In genomic region chr11:13277719-13278619, GRCh38 we compare ENCODE assay signal across 8 cellular contexts. TPM values are rescaled to one million over a fixed set of nuclear protein-coding genes. Genes with fewer than 3 reads are reported as not detected.
DNase-seq lines count a peak whose midpoint lies in the region; ATAC-seq and TF ChIP-seq lines count a peak whose summit lies in the region.

Gene BMAL1, plus strand, starts transcription at chr11:13277790. Its CDS starts 76,519 bp downstream, at chr11:13354309.

- peak within 1 kb of the TSS; percentile 32 for H3K9ac ChIP-seq in NT2/D1 (ENCODE audit: insufficient read length, low read depth)

- WGBS in transverse colon (ENCODE audit: low coverage in 1 of 2), 2 donors: 5% methylated on average over 75 of the region's 101 CpGs; no CpG with 5 or more reads in 1 of the 2 donors

- peak within 1 kb of the TSS; percentile 91 to 97 (median 92) for H3K27ac ChIP-seq in transverse colon

- no peaks in the 10 kb centered on the region for H3K9me3 Mint-ChIP-seq in HFFc6
- H3K9me3 Mint-ChIP-seq in activated T-helper 1 cell treated with anti-CD3 and anti-CD28 coated beads, Interleukin-12 subunit alpha, Interleukin-12 subunit beta, Interleukin-2, Interleukin-4 antibody, amounts not matched to agents 30 ng/mL and 10 ng/mL and 1 ng/mL, durations not matched to agents 14 hours and 24 hours and 36 hours: no peaks in the 10 kb centered on the region

- peak; percentile 4 for ATAC-seq in GM18508 (IDR thresholded peaks at IDR 0.05; ENCODE audit: insufficient read depth, unreplicated experiment)

- peaks cover 63% of the 10 kb centered on the region for H3K27me3 ChIP-seq in NT2/D1 (ENCODE audit: insufficient read depth, insufficient read length)
- peaks cover 18% of the 10 kb centered on the region for H3K27me3 ChIP-seq in transverse colon

- peak within 1 kb of the TSS; percentile 80 for H3K27ac Mint-ChIP-seq in HFFc6
- H3K27ac Mint-ChIP-seq in activated T-helper 1 cell treated with anti-CD3 and anti-CD28 coated beads, Interleukin-12 subunit alpha, Interleukin-12 subunit beta, Interleukin-2, Interleukin-4 antibody, amounts not matched to agents 30 ng/mL and 10 ng/mL and 1 ng/mL, durations not matched to agents 14 hours and 24 hours and 36 hours: peak within 1 kb of the TSS; percentile 80

- in situ Hi-C loops in transverse colon (cut with MboI; ENCODE audit: low pct_ligation_motif_present in 1 of 4, low pct_unique_long_range_greater_than_20kb in 1 of 4, low sequenced_read_pairs in 3 of 4): no loop called here

- peak within 1 kb of the TSS; percentile 96 for H3K4me3 Mint-ChIP-seq in HFFc6
- H3K4me3 Mint-ChIP-seq in activated T-helper 1 cell treated with anti-CD3 and anti-CD28 coated beads, Interleukin-12 subunit alpha, Interleukin-12 subunit beta, Interleukin-2, Interleukin-4 antibody, amounts not matched to agents 30 ng/mL and 10 ng/mL and 1 ng/mL, durations not matched to agents 14 hours and 24 hours and 36 hours: peak within 1 kb of the TSS; percentile 98

- no peak for DNase-seq in HFFc6
- DNase-seq in NT2/D1 (ENCODE audit: low read depth, low spot score): no peak
- DNase-seq in activated T-helper 1 cell treated with anti-CD3 and anti-CD28 coated beads, Interleukin-12 subunit alpha, Interleukin-12 subunit beta, Interleukin-2, Interleukin-4 antibody, amounts not matched to agents 30 ng/mL and 10 ng/mL and 1 ng/mL, durations not matched to agents 14 hours and 24 hours and 36 hours (ENCODE audit: low spot score): peak; percentile 48
- DNase-seq in fibroblast of the aortic adventitia (ENCODE audit: low read depth): peak; percentile 14
- peak in 32 of 56 donors; percentile 9 to 61 (median 44) for DNase-seq in nucleus accumbens (lab: John Stamatoyannopoulos, UW)
- peak; percentile 69 for DNase-seq in transverse colon
- DNase-seq in D341Med (ENCODE audit: low spot score): no peak

- TF ChIP-seq EP300 in transverse colon (IDR thresholded peaks at IDR 0.05; ENCODE audit: low read depth): no peak

- intact Hi-C loops in activated T-helper 1 cell treated with anti-CD3 and anti-CD28 coated beads, Interleukin-12 subunit alpha, Interleukin-12 subunit beta, Interleukin-2, Interleukin-4 antibody, amounts not matched to agents 30 ng/mL and 10 ng/mL and 1 ng/mL, durations not matched to agents 14 hours and 24 hours and 36 hours (cut with micrococcal nuclease): loop anchor here (1.0 to 10.0 kb wide), 8 partner anchors 9 to 1433 kb away; partner anchors contain the start of genes BTBD10, FAR1, RRAS2 and USP47
- intact Hi-C loops in transverse colon (cut with DNase I; ENCODE audit: low total_unique reads): no loop called here

- H3K4me1 Mint-ChIP-seq in HFFc6 (ENCODE audit: low read depth): peaks cover 49% of the 10 kb centered on the region
- H3K4me1 Mint-ChIP-seq in activated T-helper 1 cell treated with anti-CD3 and anti-CD28 coated beads, Interleukin-12 subunit alpha, Interleukin-12 subunit beta, Interleukin-2, Interleukin-4 antibody, amounts not matched to agents 30 ng/mL and 10 ng/mL and 1 ng/mL, durations not matched to agents 14 hours and 24 hours and 36 hours (ENCODE audit: low read depth): peaks cover 61% of the 10 kb centered on the region

- H3K36me3 ChIP-seq in NT2/D1 (ENCODE audit: insufficient read depth, insufficient read length, low read length): no peaks in the 10 kb centered on the region
- H3K36me3 ChIP-seq in transverse colon: no peaks in the 10 kb centered on the region

- peaks cover 9% of the 10 kb centered on the region for H3K27me3 Mint-ChIP-seq in HFFc6 (ENCODE audit: insufficient read depth)
- peaks cover 39% of the 10 kb centered on the region for H3K27me3 Mint-ChIP-seq in activated T-helper 1 cell treated with anti-CD3 and anti-CD28 coated beads, Interleukin-12 subunit alpha, Interleukin-12 subunit beta, Interleukin-2, Interleukin-4 antibody, amounts not matched to agents 30 ng/mL and 10 ng/mL and 1 ng/mL, durations not matched to agents 14 hours and 24 hours and 36 hours (ENCODE audit: insufficient read depth)

- H3K4me1 ChIP-seq in NT2/D1 (ENCODE audit: insufficient read depth, insufficient read length) (peaks cover 2% of the 10 kb centered on the region), transverse colon (peaks cover 4 to 28% (median 18%) of the 10 kb centered on the region in 4 donors)

- H3K9me3 ChIP-seq in NT2/D1 (ENCODE audit: insufficient read depth, low read length): no peaks in the 10 kb centered on the region
- H3K9me3 ChIP-seq in transverse colon: no peaks in the 10 kb centered on the region

- TF ChIP-seq CTCF in HFFc6 (IDR thresholded peaks at IDR 0.05) (no peak), fibroblast of the aortic adventitia (IDR thresholded peaks at IDR 0.05; ENCODE audit: insufficient read depth, low read length) (no peak), transverse colon (IDR thresholded peaks at IDR 0.05) (no peak)

- H3K4me3 ChIP-seq in NT2/D1 (ENCODE audit: insufficient read length, low read depth) (peak within 1 kb of the TSS; percentile 58), fibroblast of the aortic adventitia (ENCODE audit: low read depth, low read length) (peak within 1 kb of the TSS; percentile 87), transverse colon (peak within 1 kb of the TSS; percentile 80 to 98 (median 93))

- TF ChIP-seq POLR2A in transverse colon (IDR thresholded peaks at IDR 0.05): no peak

- no peaks in the 10 kb centered on the region for H3K36me3 Mint-ChIP-seq in HFFc6 (ENCODE audit: low read depth)
- H3K36me3 Mint-ChIP-seq in activated T-helper 1 cell treated with anti-CD3 and anti-CD28 coated beads, Interleukin-12 subunit alpha, Interleukin-12 subunit beta, Interleukin-2, Interleukin-4 antibody, amounts not matched to agents 30 ng/mL and 10 ng/mL and 1 ng/mL, durations not matched to agents 14 hours and 24 hours and 36 hours (ENCODE audit: low read depth): peaks cover 8% of the 10 kb centered on the region

RNA-seq across cellular contexts. Expression of gene BMAL1, which starts in this region (rescaled TPM):
- 10 to 100 TPM in 1 of 6 experiments, 1 to 10 TPM in 5; 6.9 to 10.4 (median 7.5) TPM for total RNA-seq in HFFc6 (2021; fragmentation: NEBNext Ultra II Directional; extraction: Animal tissue kit (Norgen Biotek cat#: 25700))
- total RNA-seq in activated T-helper 1 cell treated with anti-CD3 and anti-CD28 coated beads, Interleukin-12 subunit alpha, Interleukin-12 subunit beta, Interleukin-2, Interleukin-4 antibody, amounts not matched to agents 30 ng/mL and 10 ng/mL and 1 ng/mL, durations not matched to agents 14 hours and 24 hours and 36 hours: 33.6 and 33.7 TPM in 2 replicates
- total RNA-seq in fibroblast of the aortic adventitia (ENCODE audit: low replicate concordance) (5.5 and 6.1 TPM in 2 replicates), transverse colon (10 to 100 TPM; 20.7 to 48.6 (median 30.8) TPM)

Comparison
In these comparisons a context has a peak if more than half of its experiments do, and no peak if none do; other contexts are left out.
1. DNase-seq: peak in activated T-helper 1 cell treated with anti-CD3 and anti-CD28 coated beads, Interleukin-12 subunit alpha, Interleukin-12 subunit beta, Interleukin-2, Interleukin-4 antibody, amounts not matched to agents 30 ng/mL and 10 ng/mL and 1 ng/mL, durations not matched to agents 14 hours and 24 hours and 36 hours (single experiment), fibroblast of the aortic adventitia (single experiment), nucleus accumbens (32 of 56) and transverse colon (single experiment); none in HFFc6 (single experiment), NT2/D1 (single experiment) and D341Med (single experiment).
2. Peak in every context shown above with its lines, with median percentiles within 50 percentile points of each other: H3K4me3 ChIP-seq.